Comparison of ENCODE assay signal across 13 cellular contexts in genomic region chr6:112144145-112144926, GRCh38. TPM values are rescaled to one million over a fixed set of nuclear protein-coding genes. Genes with fewer than 3 reads are reported as not detected.
A peak's percentile ranks its signal among the peaks of the same experiment; 100 is the strongest.
DNase-seq lines count a peak whose midpoint lies in the region; ATAC-seq, FAIRE-seq and TF ChIP-seq lines count a peak whose summit lies in the region.
"Had no signal": no experiment of that assay in that cellular context is flagged by ENCODE, and none has a peak within 500 bp of the region (broad histone marks: within the 10 kb centered on the region; RNA-seq: fewer than 3 reads in every experiment).

No MANE protein-coding gene starts in this region.

- no peak overlapping the region for H2BK5ac ChIP-seq in mesenchymal stem cell (ENCODE audit: low read depth, low read length, poor library complexity, severe bottlenecking)

- H3K14ac ChIP-seq in mesenchymal stem cell (ENCODE audit: low read length in 2 of 2) = no peak overlapping the region

- H3K27me3 Mint-ChIP-seq in T-cell = peaks cover 6% of the 10 kb centered on the region in 2 donors
- H3K27me3 Mint-ChIP-seq in activated CD8-positive, alpha-beta T cell treated with anti-CD3 and anti-CD28 coated beads, Interleukin-2, amount 10 ng/mL, durations not matched to agents 7 days and 5 days (ENCODE audit: low read depth) = peaks cover 14% of the 10 kb centered on the region

- H3K4me1 Mint-ChIP-seq in T-cell = peaks cover 0 to 2% (median 1%) of the 10 kb centered on the region in 3 donors
- no peaks in the 10 kb centered on the region for H3K4me1 Mint-ChIP-seq in activated CD8-positive, alpha-beta T cell treated with anti-CD3 and anti-CD28 coated beads, Interleukin-2, amount 10 ng/mL, durations not matched to agents 7 days and 5 days (ENCODE audit: low read depth)
- H3K4me1 Mint-ChIP-seq: activated naive CD4-positive, alpha-beta T cell treated with anti-CD3 and anti-CD28 coated beads, Interleukin-2, amount 10 ng/mL, durations not matched to agents 7 days and 5 days; neural crest cell had no signal

- 95% methylated on average over 10 of the region's 12 CpGs for WGBS in mesenchymal stem cell

- H3K27ac ChIP-seq in SK-N-MC (no peak overlapping the region; the same call in 1 of the 2 replicates), mesenchymal stem cell (ENCODE audit: low read length, poor library complexity, severe bottlenecking) (no peak overlapping the region)

- H3K18ac ChIP-seq in mesenchymal stem cell (ENCODE audit: low read depth in 1 of 2, low read length in 2 of 2) = no peak overlapping the region

- no peak overlapping the region for H4K91ac ChIP-seq in mesenchymal stem cell (ENCODE audit: low read length)

- H3K36me3 Mint-ChIP-seq in T-cell = no peaks in the 10 kb centered on the region
- H3K36me3 Mint-ChIP-seq in activated CD8-positive, alpha-beta T cell treated with anti-CD3 and anti-CD28 coated beads, Interleukin-2, amount 10 ng/mL, durations not matched to agents 7 days and 5 days (ENCODE audit: low read depth) = no peaks in the 10 kb centered on the region
- H3K36me3 Mint-ChIP-seq: activated naive CD4-positive, alpha-beta T cell treated with anti-CD3 and anti-CD28 coated beads, Interleukin-2, amount 10 ng/mL, durations not matched to agents 7 days and 5 days had no signal

- TF ChIP-seq CTCF in D721Med (IDR thresholded peaks at IDR 0.05; ENCODE audit: insufficient read depth, missing control alignments) = no peak

- H3K4me3 ChIP-seq in SK-N-MC (peak overlapping the region; percentile 66), mesenchymal stem cell (ENCODE audit: insufficient read depth in 1 of 2, low read depth in 1 of 2, low read length in 2 of 2) (no peak overlapping the region)

- no peak overlapping the region for H2AFZ ChIP-seq in mesenchymal stem cell (ENCODE audit: low read depth, low read length)

- no peak for ATAC-seq in T-cell (replicated peaks in 1 of 4)
- ATAC-seq in activated CD8-positive, alpha-beta T cell treated with anti-CD3 and anti-CD28 coated beads, Interleukin-2, amount 10 ng/mL, durations not matched to agents 7 days and 5 days = no peak
- ATAC-seq: activated CD8-positive, alpha-beta T cell treated with anti-CD3 and anti-CD28 coated beads for 36 hours had no signal

- H3K27ac Mint-ChIP-seq in T-cell = no peak overlapping the region
- H3K27ac Mint-ChIP-seq in activated CD8-positive, alpha-beta T cell treated with anti-CD3 and anti-CD28 coated beads, Interleukin-2, amount 10 ng/mL, durations not matched to agents 7 days and 5 days = no peak overlapping the region
- H3K27ac Mint-ChIP-seq: activated CD8-positive, alpha-beta T cell treated with anti-CD3 and anti-CD28 coated beads for 36 hours; activated naive CD4-positive, alpha-beta T cell treated with anti-CD3 and anti-CD28 coated beads, Interleukin-2, amount 10 ng/mL, durations not matched to agents 7 days and 5 days; T-helper 1 cell treated with Interleukin-12 subunit alpha and Interleukin-12 subunit beta and Interleukin-4 antibody, amounts not matched to agents 30 μg/mL and 1 μg/mL, for 36 hours had no signal

- no peak overlapping the region for H4K8ac ChIP-seq in mesenchymal stem cell (ENCODE audit: low read length)

- H3K27me3 ChIP-seq in mesenchymal stem cell (ENCODE audit: control insufficient read depth in 1 of 2, insufficient read depth in 1 of 2, low read length in 2 of 2) = no peaks in the 10 kb centered on the region

- no peaks in the 10 kb centered on the region for H3K9me3 ChIP-seq in SK-N-MC (ENCODE audit: low read depth, low read length)
- H3K9me3 ChIP-seq in mesenchymal stem cell (ENCODE audit: control insufficient read depth, low read length) = no peaks in the 10 kb centered on the region

- CTCF ChIA-PET in T-cell (lab: Charles Lee) = interaction anchor here in 1 of 2 donors (0.6 kb wide), 1 partner anchor 10 kb away, joined by 6 read pairs; no protein-coding TSS in a partner anchor
- CTCF ChIA-PET in activated CD8-positive, alpha-beta T cell treated with anti-CD3 and anti-CD28 coated beads, Interleukin-2, amount 10 ng/mL, durations not matched to agents 7 days and 5 days (lab: Charles Lee) = interaction anchor here (0.6 to 1.4 kb wide), 4 partner anchors 16 to 34 kb away, joined by 3 to 8 read pairs (median 3); no protein-coding TSS in a partner anchor

- DNase-seq in DMS53 treated with DMSO at 0.1 percent for 48 hours (lab: John Stamatoyannopoulos, UW; ENCODE audit: unreplicated experiment) = peak; percentile 54
- DNase-seq in NAMALWA (ENCODE audit: low spot score) = peak; percentile 12
- peak; percentile 37 for DNase-seq in SK-N-MC (ENCODE audit: low read depth, low spot score)
- DNase-seq in mesenchymal stem cell = no peak
- DNase-seq in T-cell = no peak
- no peak for DNase-seq in NOMO-1 treated with dmso at 0.1 percent for 144 hours (lab: John Stamatoyannopoulos, UW; ENCODE audit: unreplicated experiment)
- DNase-seq in D721Med (ENCODE audit: insufficient read length, low spot score) = no peak
- no peak for DNase-seq in activated CD8-positive, alpha-beta T cell treated with anti-CD3 and anti-CD28 coated beads, Interleukin-2, amount 10 ng/mL, durations not matched to agents 7 days and 5 days
- DNase-seq: activated CD8-positive, alpha-beta T cell treated with anti-CD3 and anti-CD28 coated beads for 36 hours; activated naive CD4-positive, alpha-beta T cell treated with anti-CD3 and anti-CD28 coated beads, Interleukin-2, amount 10 ng/mL, durations not matched to agents 7 days and 5 days; foreskin melanocyte had no signal

- H3K23ac ChIP-seq in mesenchymal stem cell (ENCODE audit: low read length in 2 of 2) = no peak overlapping the region

- no peaks in the 10 kb centered on the region for H3K79me1 ChIP-seq in mesenchymal stem cell (replicated peaks; ENCODE audit: low read length, poor library complexity, severe bottlenecking)

- no peak overlapping the region for H2BK120ac ChIP-seq in mesenchymal stem cell (ENCODE audit: low read depth, low read length)

- H3K36me3 ChIP-seq in SK-N-MC (ENCODE audit: insufficient read depth, low read length) (no peaks in the 10 kb centered on the region), mesenchymal stem cell (ENCODE audit: control insufficient read depth in 1 of 2, insufficient read depth in 2 of 2, low read depth in 1 of 2, low read length in 2 of 2) (peaks cover 0 to 96% of the 10 kb centered on the region in 2 experiments)

- no peak overlapping the region for H2AK5ac ChIP-seq in mesenchymal stem cell (ENCODE audit: low read length, severe bottlenecking)

- no peak overlapping the region for H3K4me3 Mint-ChIP-seq in T-cell
- no peak overlapping the region for H3K4me3 Mint-ChIP-seq in activated CD8-positive, alpha-beta T cell treated with anti-CD3 and anti-CD28 coated beads, Interleukin-2, amount 10 ng/mL, durations not matched to agents 7 days and 5 days
- H3K4me3 Mint-ChIP-seq: activated CD8-positive, alpha-beta T cell treated with anti-CD3 and anti-CD28 coated beads for 36 hours; activated naive CD4-positive, alpha-beta T cell treated with anti-CD3 and anti-CD28 coated beads, Interleukin-2, amount 10 ng/mL, durations not matched to agents 7 days and 5 days; neural crest cell; T-helper 1 cell treated with Interleukin-12 subunit alpha and Interleukin-12 subunit beta and Interleukin-4 antibody, amounts not matched to agents 30 μg/mL and 1 μg/mL, for 36 hours had no signal

- H3K4me1 ChIP-seq in mesenchymal stem cell (ENCODE audit: control insufficient read depth, insufficient read depth, low read depth, low read length) = no peaks in the 10 kb centered on the region

- FAIRE-seq in D721Med (lab: Jason Lieb, UNC) = no peak

- H2BK12ac ChIP-seq in mesenchymal stem cell (ENCODE audit: low read length in 2 of 2) = no peak overlapping the region

- no peak overlapping the region for H2BK15ac ChIP-seq in mesenchymal stem cell (ENCODE audit: low read depth, poor library complexity, severe bottlenecking)

- H3K4ac ChIP-seq in mesenchymal stem cell (ENCODE audit: low read depth in 1 of 2, low read length in 2 of 2) = no peak overlapping the region

- no peaks in the 10 kb centered on the region for H3K9me3 Mint-ChIP-seq in T-cell
- no peaks in the 10 kb centered on the region for H3K9me3 Mint-ChIP-seq in activated CD8-positive, alpha-beta T cell treated with anti-CD3 and anti-CD28 coated beads, Interleukin-2, amount 10 ng/mL, durations not matched to agents 7 days and 5 days (ENCODE audit: insufficient read depth)
- H3K9me3 Mint-ChIP-seq: activated CD8-positive, alpha-beta T cell treated with anti-CD3 and anti-CD28 coated beads for 36 hours; activated naive CD4-positive, alpha-beta T cell treated with anti-CD3 and anti-CD28 coated beads, Interleukin-2, amount 10 ng/mL, durations not matched to agents 7 days and 5 days; neural crest cell; T-helper 1 cell treated with Interleukin-12 subunit alpha and Interleukin-12 subunit beta and Interleukin-4 antibody, amounts not matched to agents 30 μg/mL and 1 μg/mL, for 36 hours had no signal

- no peak overlapping the region for H3K4me2 ChIP-seq in mesenchymal stem cell (ENCODE audit: low read length, poor library complexity, severe bottlenecking)

- POLR2A ChIA-PET in T-cell (lab: Charles Lee) = interaction anchor here in 1 of 2 donors (0.6 kb wide), 3 partner anchors 56 to 794 kb away, joined by 3 to 4 read pairs (median 3); no protein-coding TSS in a partner anchor
- POLR2A ChIA-PET in activated CD8-positive, alpha-beta T cell treated with anti-CD3 and anti-CD28 coated beads, Interleukin-2, amount 10 ng/mL, durations not matched to agents 7 days and 5 days (lab: Charles Lee) = interaction anchor here (0.6 kb wide), 1 partner anchor 57 kb away, joined by 3 read pairs; no protein-coding TSS in a partner anchor

- H3K9ac ChIP-seq in SK-N-MC (ENCODE audit: insufficient read length) = no peak overlapping the region
- H3K9ac ChIP-seq in mesenchymal stem cell (ENCODE audit: low read length) = peak overlapping the region; percentile 13

RNA-seq across cellular contexts. Expression of gene FAM229B, which starts 56.9 kb away (rescaled TPM):
- polyA plus RNA-seq in mesenchymal stem cell (2013, experiment 1 of 2) = 24.5 TPM
- polyA plus RNA-seq in mesenchymal stem cell (2013, experiment 2 of 2) = 24.6 TPM
- 1 to 10 TPM; 1.2 to 3.7 (median 3.5) TPM for total RNA-seq in T-cell
- total RNA-seq in activated CD8-positive, alpha-beta T cell treated with anti-CD3 and anti-CD28 coated beads, Interleukin-2, amount 10 ng/mL, durations not matched to agents 7 days and 5 days = 1 to 10 TPM; 1.9 to 2.2 TPM

RNA-seq across cellular contexts. Expression of gene TUBE1, which starts 57.1 kb away (rescaled TPM):
- 8.3 TPM for polyA plus RNA-seq in mesenchymal stem cell (2013, experiment 1 of 2)
- 8.9 TPM for polyA plus RNA-seq in mesenchymal stem cell (2013, experiment 2 of 2)
- total RNA-seq in T-cell = 10 to 100 TPM; 26.8 to 40.9 (median 33.6) TPM
- 10 to 100 TPM; 16.0 to 16.5 TPM for total RNA-seq in activated CD8-positive, alpha-beta T cell treated with anti-CD3 and anti-CD28 coated beads, Interleukin-2, amount 10 ng/mL, durations not matched to agents 7 days and 5 days

Comparison
In these comparisons a context has a peak if more than half of its experiments do, and no peak if none do; other contexts are left out.
1. DNase-seq: peak in DMS53 treated with DMSO at 0.1 percent for 48 hours (single experiment), NAMALWA (single experiment) and SK-N-MC (single experiment); none in mesenchymal stem cell (single experiment), T-cell (0 of 34), NOMO-1 treated with dmso at 0.1 percent for 144 hours (single experiment), D721Med (single experiment) and activated CD8-positive, alpha-beta T cell treated with anti-CD3 and anti-CD28 coated beads, Interleukin-2, amount 10 ng/mL, durations not matched to agents 7 days and 5 days (single experiment).